8 cellular contexts compared by ENCODE assay signal in the genomic region with DNA sequence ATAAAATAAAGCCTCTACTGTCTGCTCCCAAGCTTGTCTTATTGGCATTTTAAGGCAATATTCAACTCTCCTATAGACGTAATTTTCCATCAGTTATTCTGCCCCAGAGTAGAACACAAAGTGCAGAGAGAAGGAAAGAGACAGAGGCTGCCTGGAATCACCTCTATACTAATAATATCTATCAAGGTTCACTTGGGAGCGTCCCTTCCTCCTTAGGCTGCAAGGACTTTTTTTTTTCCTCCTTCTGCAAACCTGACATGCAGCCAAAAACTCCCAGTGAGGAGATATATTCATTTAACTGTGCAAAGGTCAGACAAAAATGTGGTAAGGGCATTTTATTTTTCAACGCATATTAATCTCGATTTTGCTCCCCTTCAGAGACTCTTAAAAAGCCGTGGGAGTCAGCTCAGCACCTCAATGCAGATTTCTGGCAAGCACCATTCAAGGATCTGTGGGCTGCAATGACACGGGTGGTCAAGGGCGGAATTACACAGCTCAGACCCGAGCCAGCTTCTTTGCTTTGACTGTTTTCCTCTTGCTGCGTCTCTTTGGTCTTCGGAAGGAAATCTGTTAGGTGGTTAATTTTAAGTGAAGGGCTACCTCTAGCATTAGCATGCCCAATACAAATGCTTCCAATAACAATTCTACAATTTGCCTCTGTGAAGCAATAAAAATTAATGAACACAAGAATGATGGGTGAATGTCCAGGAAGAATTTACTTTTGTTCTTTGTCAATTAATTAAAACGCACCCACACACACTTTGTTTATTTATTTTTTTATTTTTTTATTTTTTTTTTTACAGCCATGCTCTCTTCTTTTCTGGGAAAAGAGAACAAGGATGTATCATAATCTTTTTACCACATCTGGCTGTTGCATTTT.
DNase-seq lines count a peak whose midpoint lies in the region; ATAC-seq and TF ChIP-seq lines count a peak whose summit lies in the region.

No MANE protein-coding gene starts in this region.

- H3K9me3 ChIP-seq in Panc1 (ENCODE audit: control insufficient read depth, insufficient read depth, low read depth, low read length): no peaks in the 10 kb centered on the region

- in situ Hi-C loops in GM13977 (cut with MboI; ENCODE audit: low pct_unique_long_range_greater_than_20kb, low sequenced_read_pairs, unreplicated experiment) (no loop called here), Panc1 (cut with HindIII; ENCODE audit: low pct_unique_long_range_greater_than_20kb, low sequenced_read_pairs) (no loop called here)

- peaks cover 5% of the 10 kb centered on the region for H3K4me1 ChIP-seq in Panc1 (ENCODE audit: control insufficient read depth, insufficient read depth, low read length)

- H3K4me1 Mint-ChIP-seq in osteocyte (ENCODE audit: unreplicated experiment): peaks cover 12% of the 10 kb centered on the region

- H3K4me3 Mint-ChIP-seq in osteocyte (ENCODE audit: unreplicated experiment): no peak overlapping the region

- POLR2A ChIA-PET in Panc1 (lab: Charles Lee): interaction anchor here (0.6 to 0.7 kb wide), 2 partner anchors 230 to 374 kb away, joined by 5 to 9 read pairs; no protein-coding TSS in a partner anchor

- peak; percentile 53 for TF ChIP-seq CTCF in GM13977 (IDR thresholded peaks at IDR 0.05; ENCODE audit: extremely low read depth, insufficient read depth, missing control alignments)
- peak; percentile 85 for TF ChIP-seq CTCF in Panc1 (IDR thresholded peaks at IDR 0.05)
- peak; percentile 31 for TF ChIP-seq CTCF in foreskin fibroblast (IDR thresholded peaks at IDR 0.05; ENCODE audit: low read depth, low read length)
- peak; percentile 74 for TF ChIP-seq CTCF in osteocyte (IDR thresholded peaks at IDR 0.05)

- peaks cover 3% of the 10 kb centered on the region for H3K36me3 Mint-ChIP-seq in osteocyte (ENCODE audit: unreplicated experiment)

- CTCF ChIA-PET in Panc1 (lab: Charles Lee): interaction anchor here (0.5 to 1.5 kb wide), 5 partner anchors 389 to 1174 kb away, joined by 3 to 4 read pairs (median 4); no protein-coding TSS in a partner anchor

- intact Hi-C loops in Panc1 (cut with micrococcal nuclease; ENCODE audit: unreplicated experiment): loop anchor here (10.0 kb wide), 2 partner anchors 141 to 351 kb away; no protein-coding TSS in a partner anchor

- H3K27ac ChIP-seq in Panc1 (ENCODE audit: low read length): peak overlapping the region; percentile 66

- H3K27me3 ChIP-seq in Panc1 (ENCODE audit: control insufficient read depth, insufficient read depth, low read length): no peaks in the 10 kb centered on the region

- no TSS peak for BruUV-seq in Panc1 (replicated peaks; lab: Mats Ljungman, UMichigan)

- peak; percentile 81 for ATAC-seq in HG02678 (IDR thresholded peaks at IDR 0.05; ENCODE audit: unreplicated experiment)
- peak; percentile 85 for ATAC-seq in Panc1

- no peaks in the 10 kb centered on the region for H3K36me3 ChIP-seq in Panc1 (ENCODE audit: control insufficient read depth, insufficient read depth, low read length)

- H3K9me3 Mint-ChIP-seq in osteocyte (ENCODE audit: unreplicated experiment): peaks cover 11% of the 10 kb centered on the region

- H3K27ac Mint-ChIP-seq in osteocyte (ENCODE audit: unreplicated experiment): no peak overlapping the region

- H3K4me3 ChIP-seq in Panc1 (ENCODE audit: low read depth in 2 of 2, low read length in 2 of 2) (no peak overlapping the region), foreskin fibroblast (ENCODE audit: low read depth in 1 of 2, low read length in 2 of 2) (no peak overlapping the region)

- DNase-seq in GM13977 (ENCODE audit: low spot score): peak; percentile 19
- DNase-seq in Panc1 (ENCODE audit: low read depth, low spot score): peak; percentile 22
- peak in 1 of 2 donors; percentile 19 for DNase-seq in foreskin fibroblast
- no peak for DNase-seq in osteocyte (ENCODE audit: extremely low spot score, unreplicated experiment)
- DNase-seq in SKM-1 treated with dmso at 0.1 percent for 144 hours (lab: John Stamatoyannopoulos, UW; ENCODE audit: unreplicated experiment): no peak
- DNase-seq in NCI-H774 (lab: John Stamatoyannopoulos, UW): no peak
- DNase-seq in stimulated activated CD4-positive, alpha-beta T cell treated with anti-CD3 and anti-CD28 coated beads, Interleukin-2, amount 100 ng/mL, for 48 hours: no peak

- no peaks in the 10 kb centered on the region for H3K27me3 Mint-ChIP-seq in osteocyte (ENCODE audit: unreplicated experiment)

Comparison
In these comparisons a context has a peak if more than half of its experiments do, and no peak if none do; other contexts are left out.
1. DNase-seq: peak in GM13977 (single experiment) and Panc1 (single experiment); none in osteocyte (single experiment), SKM-1 treated with dmso at 0.1 percent for 144 hours (single experiment), NCI-H774 (single experiment) and stimulated activated CD4-positive, alpha-beta T cell treated with anti-CD3 and anti-CD28 coated beads, Interleukin-2, amount 100 ng/mL, for 48 hours (0 of 2).
2. CTCF ChIP-seq: peak in every context shown above with its lines; median percentile 85 in Panc1; 74 in osteocyte; 53 in GM13977; 31 in foreskin fibroblast.